ENCODE assay signal across 26 cellular contexts in the genomic region with DNA sequence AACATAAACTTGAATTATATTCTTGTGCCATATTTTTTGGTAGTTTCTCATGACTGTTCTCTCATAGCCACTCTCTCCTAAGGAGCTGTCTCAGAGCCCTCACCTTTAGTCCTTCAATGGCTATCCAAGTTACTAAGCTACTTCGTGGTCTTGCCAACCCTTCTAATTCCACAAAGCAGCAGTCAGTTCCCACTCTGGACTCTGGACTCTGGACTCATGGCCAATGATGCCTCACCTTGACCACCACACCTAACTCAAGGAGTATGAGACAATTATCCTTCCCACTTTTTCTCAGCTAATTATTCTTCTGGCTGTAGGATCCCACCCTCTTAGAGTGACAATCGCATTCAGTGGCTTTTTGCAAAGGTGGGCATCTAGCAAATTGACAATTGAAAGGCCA. TPM values are rescaled to one million over a fixed set of nuclear protein-coding genes. Genes with fewer than 3 reads are reported as not detected.
DNase-seq lines count a peak whose midpoint lies in the region; ATAC-seq and TF ChIP-seq lines count a peak whose summit lies in the region.
"Had no signal": no experiment of that assay in that cellular context is flagged by ENCODE, and none has a peak within 500 bp of the region (broad histone marks: within the 10 kb centered on the region; RNA-seq: fewer than 3 reads in every experiment).

No MANE protein-coding gene starts in this region.

- DNase-seq in GM23338 (ENCODE audit: low spot score) (no peak), colonic mucosa (peak; percentile 23), mucosa of descending colon (peak in 2 of 3 donors; percentile 29 to 54), BE2C (no peak), foreskin fibroblast (no peak), T-cell (no peak)
- DNase-seq: AML-193; C1 segment of cervical spinal cord; CD4-positive, alpha-beta memory T cell; CD4-positive, CD25-positive, alpha-beta regulatory T cell; CD8-positive, alpha-beta memory T cell; COR-L47; DMS 273 treated with DMSO at 0.1 percent for 48 hours; DMS153; DMS53; DMS79; DND-41; EL; GDM1 had no signal

- no peaks in the 10 kb centered on the region for H3K9me3 ChIP-seq in colonic mucosa
- no peaks in the 10 kb centered on the region for H3K9me3 ChIP-seq in mucosa of descending colon
- H3K9me3 ChIP-seq in BE2C: no peaks in the 10 kb centered on the region
- H3K9me3 ChIP-seq: A549, BLaER1 had no signal

- no peak overlapping the region for H3K9ac ChIP-seq in colonic mucosa (ENCODE audit: low read depth in 2 of 2, low read length in 2 of 2)
- H3K9ac ChIP-seq: BLaER1 had no signal

- H3K4me1 Mint-ChIP-seq in GM23338: no peaks in the 10 kb centered on the region
- no peaks in the 10 kb centered on the region for H3K4me1 Mint-ChIP-seq in T-cell
- H3K4me1 Mint-ChIP-seq: B cell; CD14-positive monocyte; CD4-positive, alpha-beta memory T cell; CD4-positive, CD25-positive, alpha-beta regulatory T cell; CD8-positive, alpha-beta memory T cell had no signal

- H3F3A ChIP-seq in GM23338 (replicated peaks; ENCODE audit: low read depth): no peaks in the 10 kb centered on the region

- H3K4me2 ChIP-seq in GM23338: no peak overlapping the region
- H3K4me2 ChIP-seq: A549, BLaER1 had no signal

- H3K4me1 ChIP-seq in GM23338 (ENCODE audit: insufficient read depth) (no peaks in the 10 kb centered on the region), colonic mucosa (no peaks in the 10 kb centered on the region), mucosa of descending colon (ENCODE audit: low read depth) (no peaks in the 10 kb centered on the region), BE2C (no peaks in the 10 kb centered on the region)
- H3K4me1 ChIP-seq: A549, BLaER1 had no signal

- H3K27me3 Mint-ChIP-seq in GM23338 (ENCODE audit: insufficient read depth, low read depth, poor library complexity) (no peaks in the 10 kb centered on the region), T-cell (no peaks in the 10 kb centered on the region)
- H3K27me3 Mint-ChIP-seq: B cell; CD4-positive, alpha-beta memory T cell; CD4-positive, CD25-positive, alpha-beta regulatory T cell; CD8-positive, alpha-beta memory T cell had no signal

- no peaks in the 10 kb centered on the region for H3K36me3 Mint-ChIP-seq in GM23338 (ENCODE audit: low read depth)
- H3K36me3 Mint-ChIP-seq in T-cell: no peaks in the 10 kb centered on the region
- H3K36me3 Mint-ChIP-seq: CD14-positive monocyte; CD4-positive, alpha-beta memory T cell; CD4-positive, CD25-positive, alpha-beta regulatory T cell; CD8-positive, alpha-beta memory T cell had no signal

- H4K20me1 ChIP-seq in GM23338 (replicated peaks; ENCODE audit: insufficient read depth): no peaks in the 10 kb centered on the region
- H4K20me1 ChIP-seq: BLaER1 had no signal

- ATAC-seq in GM23338 (no peak), mucosa of descending colon (peak; percentile 71), T-cell (replicated peaks in 1 of 4) (no peak)
- ATAC-seq: A549, GM12878 had no signal

- H3K4me3 ChIP-seq in GM23338 (no peak overlapping the region), colonic mucosa (no peak overlapping the region), mucosa of descending colon (no peak overlapping the region), BE2C (ENCODE audit: low read depth, low read length) (no peak overlapping the region), foreskin fibroblast (ENCODE audit: low read depth in 1 of 2, low read length in 2 of 2) (no peak overlapping the region)
- H3K4me3 ChIP-seq: A549, BLaER1, GM12878 had no signal

- no peaks in the 10 kb centered on the region for H3K9me3 Mint-ChIP-seq in GM23338
- peaks cover 4 to 7% (median 4%) of the 10 kb centered on the region in 3 donors for H3K9me3 Mint-ChIP-seq in T-cell

- H3K9me2 ChIP-seq in GM23338 (ENCODE audit: insufficient read depth): no peaks in the 10 kb centered on the region

- intact Hi-C loops in colonic mucosa (cut with DNase I): no loop called here
- intact Hi-C loops in mucosa of descending colon (cut with DNase I, micrococcal nuclease): no loop called here

- POLR2A ChIA-PET in T-cell (lab: Charles Lee): no interaction called here

- H3K36me3 ChIP-seq in GM23338 (ENCODE audit: insufficient read depth) (no peaks in the 10 kb centered on the region), colonic mucosa (no peaks in the 10 kb centered on the region), mucosa of descending colon (ENCODE audit: low read depth) (no peaks in the 10 kb centered on the region), BE2C (no peaks in the 10 kb centered on the region)
- H3K36me3 ChIP-seq: BLaER1 had no signal

- H2AFZ ChIP-seq in GM23338: peak overlapping the region; percentile 12; the same call in 1 of the 2 replicates

- CTCF ChIA-PET in T-cell (lab: Charles Lee): no interaction called here

- H3K27ac ChIP-seq in GM23338 (ENCODE audit: low read depth): no peak overlapping the region
- H3K27ac ChIP-seq in colonic mucosa: no peak overlapping the region
- H3K27ac ChIP-seq: 22Rv1, A549, BLaER1 had no signal

- TF ChIP-seq CTCF in GM23338 (conservative IDR thresholded peaks at IDR 0.05; ENCODE audit: low read depth in 2 of 2) (no peak), colonic mucosa (IDR thresholded peaks at IDR 0.05) (no peak), mucosa of descending colon (IDR thresholded peaks at IDR 0.05) (no peak), BE2C (IDR thresholded peaks at IDR 0.05; ENCODE audit: low read depth, low read length) (no peak), foreskin fibroblast (IDR thresholded peaks at IDR 0.05; ENCODE audit: low read depth, low read length) (no peak)

- H3K27me3 ChIP-seq in GM23338 (ENCODE audit: insufficient read depth) (no peaks in the 10 kb centered on the region), colonic mucosa (no peaks in the 10 kb centered on the region), BE2C (0 out of 2 replicates have a peak, but pooled peaks cover 4% of the 10 kb centered on the region)
- H3K27me3 ChIP-seq: BLaER1 had no signal

- H3K79me2 ChIP-seq in GM23338 (replicated peaks; ENCODE audit: insufficient read depth): no peaks in the 10 kb centered on the region

- H3K27ac Mint-ChIP-seq in GM23338: no peak overlapping the region
- no peak overlapping the region for H3K27ac Mint-ChIP-seq in T-cell
- H3K27ac Mint-ChIP-seq: B cell; CD14-positive monocyte; CD4-positive, alpha-beta memory T cell; CD4-positive, CD25-positive, alpha-beta regulatory T cell; CD8-positive, alpha-beta memory T cell had no signal

- no peak overlapping the region for H3K4me3 Mint-ChIP-seq in GM23338
- no peak overlapping the region for H3K4me3 Mint-ChIP-seq in T-cell
- H3K4me3 Mint-ChIP-seq: B cell; CD14-positive monocyte; CD4-positive, alpha-beta memory T cell; CD4-positive, CD25-positive, alpha-beta regulatory T cell; CD8-positive, alpha-beta memory T cell had no signal

TF ChIP-seq in GM23338, 12 proteins besides CTCF, POLR2A, EP300 and RAD21:
- TF ChIP-seq STAT1 (IDR thresholded peaks at IDR 0.05; ENCODE audit: unreplicated experiment): no peak
- no peak for TF ChIP-seq JUNB (IDR thresholded peaks at IDR 0.05; ENCODE audit: unreplicated experiment)
- TF ChIP-seq ZNF331 (CRISPR knock-in tag; IDR thresholded peaks at IDR 0.05; ENCODE audit: low read depth): no peak
- TF ChIP-seq, protein P1, sequence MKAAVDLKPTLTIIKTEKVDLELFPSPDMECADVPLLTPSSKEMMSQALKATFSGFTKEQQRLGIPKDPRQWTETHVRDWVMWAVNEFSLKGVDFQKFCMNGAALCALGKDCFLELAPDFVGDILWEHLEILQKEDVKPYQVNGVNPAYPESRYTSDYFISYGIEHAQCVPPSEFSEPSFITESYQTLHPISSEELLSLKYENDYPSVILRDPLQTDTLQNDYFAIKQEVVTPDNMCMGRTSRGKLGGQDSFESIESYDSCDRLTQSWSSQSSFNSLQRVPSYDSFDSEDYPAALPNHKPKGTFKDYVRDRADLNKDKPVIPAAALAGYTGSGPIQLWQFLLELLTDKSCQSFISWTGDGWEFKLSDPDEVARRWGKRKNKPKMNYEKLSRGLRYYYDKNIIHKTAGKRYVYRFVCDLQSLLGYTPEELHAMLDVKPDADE (IDR thresholded peaks at IDR 0.05): no peak
- TF ChIP-seq, protein P2, sequence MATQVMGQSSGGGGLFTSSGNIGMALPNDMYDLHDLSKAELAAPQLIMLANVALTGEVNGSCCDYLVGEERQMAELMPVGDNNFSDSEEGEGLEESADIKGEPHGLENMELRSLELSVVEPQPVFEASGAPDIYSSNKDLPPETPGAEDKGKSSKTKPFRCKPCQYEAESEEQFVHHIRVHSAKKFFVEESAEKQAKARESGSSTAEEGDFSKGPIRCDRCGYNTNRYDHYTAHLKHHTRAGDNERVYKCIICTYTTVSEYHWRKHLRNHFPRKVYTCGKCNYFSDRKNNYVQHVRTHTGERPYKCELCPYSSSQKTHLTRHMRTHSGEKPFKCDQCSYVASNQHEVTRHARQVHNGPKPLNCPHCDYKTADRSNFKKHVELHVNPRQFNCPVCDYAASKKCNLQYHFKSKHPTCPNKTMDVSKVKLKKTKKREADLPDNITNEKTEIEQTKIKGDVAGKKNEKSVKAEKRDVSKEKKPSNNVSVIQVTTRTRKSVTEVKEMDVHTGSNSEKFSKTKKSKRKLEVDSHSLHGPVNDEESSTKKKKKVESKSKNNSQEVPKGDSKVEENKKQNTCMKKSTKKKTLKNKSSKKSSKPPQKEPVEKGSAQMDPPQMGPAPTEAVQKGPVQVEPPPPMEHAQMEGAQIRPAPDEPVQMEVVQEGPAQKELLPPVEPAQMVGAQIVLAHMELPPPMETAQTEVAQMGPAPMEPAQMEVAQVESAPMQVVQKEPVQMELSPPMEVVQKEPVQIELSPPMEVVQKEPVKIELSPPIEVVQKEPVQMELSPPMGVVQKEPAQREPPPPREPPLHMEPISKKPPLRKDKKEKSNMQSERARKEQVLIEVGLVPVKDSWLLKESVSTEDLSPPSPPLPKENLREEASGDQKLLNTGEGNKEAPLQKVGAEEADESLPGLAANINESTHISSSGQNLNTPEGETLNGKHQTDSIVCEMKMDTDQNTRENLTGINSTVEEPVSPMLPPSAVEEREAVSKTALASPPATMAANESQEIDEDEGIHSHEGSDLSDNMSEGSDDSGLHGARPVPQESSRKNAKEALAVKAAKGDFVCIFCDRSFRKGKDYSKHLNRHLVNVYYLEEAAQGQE (IDR thresholded peaks at IDR 0.05; ENCODE audit: unreplicated experiment): no peak
- no peak for TF ChIP-seq CREB1 (CRISPR knock-in tag; IDR thresholded peaks at IDR 0.05; ENCODE audit: low read depth)
- no peak for TF ChIP-seq NANOG (IDR thresholded peaks at IDR 0.05; ENCODE audit: borderline replicate concordance)
- TF ChIP-seq ZNF114 (CRISPR knock-in tag; IDR thresholded peaks at IDR 0.05): no peak

RNA-seq across cellular contexts. Expression of a gene that starts 42.2 kb away (rescaled TPM):
- total RNA-seq in GM23338 (2014; rRNA removed; shearing (Covaris generic)): 7.3 and 8.9 TPM in 2 replicates
- 6.4 and 7.2 TPM in 2 replicates for polyA plus RNA-seq in GM23338 (2016; fragmentation: Nextera tagmentation; extraction: Ambion mirVana)
- total RNA-seq in colonic mucosa (10 to 100 TPM; 12.3 to 12.5 TPM), mucosa of descending colon (10 to 100 TPM; 11.5 to 17.4 (median 16.6) TPM), T-cell (under 1 TPM in 4 of 5 donors, not detected in 1; 0.12 to 0.25 (median 0.22) TPM)
- 15.6 TPM for polyA plus RNA-seq in BE2C (2012; ENCODE audit: insufficient read depth, insufficient read length, low read depth)
- total RNA-seq: CD4-positive, alpha-beta memory T cell; CD4-positive, CD25-positive, alpha-beta regulatory T cell; CD8-positive, alpha-beta memory T cell; Daoy; GM12878 had no signal
- polyA plus RNA-seq: CD8-positive, alpha-beta memory T cell; GM12878 had no signal

Comparison
In these comparisons a context has a peak if more than half of its experiments do, and no peak if none do; other contexts are left out.
1. DNase-seq: peak in colonic mucosa (single experiment) and mucosa of descending colon (2 of 3); none in GM23338 (single experiment), BE2C (single experiment), foreskin fibroblast (0 of 2) and T-cell (0 of 34).